ENCODE assay signal across 8 cellular contexts in genomic region chr4:82284475-82284857, GRCh38.
DNase-seq lines count a peak whose midpoint lies in the region; ATAC-seq, FAIRE-seq and TF ChIP-seq lines count a peak whose summit lies in the region.

No MANE protein-coding gene starts in this region.

- no peaks in the 10 kb centered on the region for H3K4me1 ChIP-seq in SJSA1 (replicated peaks)
- H3K4me1 ChIP-seq in fibroblast of lung (ENCODE audit: control insufficient read depth, extremely low read depth, insufficient read depth, low read length), result no peaks in the 10 kb centered on the region
- no peaks in the 10 kb centered on the region for H3K4me1 ChIP-seq in psoas muscle

- peak overlapping the region; percentile 67 for H3K4me2 ChIP-seq in fibroblast of lung (ENCODE audit: extremely low read depth, insufficient read depth, low read length)

- TF ChIP-seq CTCF in GM12865 (IDR thresholded peaks at IDR 0.05; ENCODE audit: insufficient read depth, low read depth, low read length, missing control alignments) (no peak), fibroblast of lung (conservative IDR thresholded peaks at IDR 0.05 in 1 of 2, IDR thresholded peaks at IDR 0.05 in 1 of 2; ENCODE audit: low read depth in 1 of 2, low read length in 2 of 2) (no peak), psoas muscle (IDR thresholded peaks at IDR 0.05) (no peak)

- intact Hi-C loops in psoas muscle (cut with DNase I), result loop anchor here (10.0 kb wide), 1 partner anchor 150 kb away; the partner anchor contains the start of genes ENOPH1 (in 2 of the 2) and HNRNPDL (in 2 of the 2)

- H3K36me3 ChIP-seq in SJSA1, result no peaks in the 10 kb centered on the region
- H3K36me3 ChIP-seq in fibroblast of lung (ENCODE audit: control insufficient read depth, insufficient read depth, low read length), result no peaks in the 10 kb centered on the region
- no peaks in the 10 kb centered on the region for H3K36me3 ChIP-seq in psoas muscle (ENCODE audit: insufficient read depth in 1 of 2, low read depth in 1 of 2)

- H3K4me3 ChIP-seq in GM12865 (ENCODE audit: low read depth, low read length) (peak overlapping the region; percentile 19), SJSA1 (peak overlapping the region; percentile 27), fibroblast of lung (replicated peaks in 1 of 4; ENCODE audit: control extremely low read depth in 1 of 4, insufficient read depth in 1 of 4, low read depth in 3 of 4, low read length in 4 of 4) (peak overlapping the region; percentile 8 to 68 (median 33)), psoas muscle (peak overlapping the region; percentile 68)

- WGBS in psoas muscle, 3 donors, result 3 to 5% (median 5%) methylated on average over 9 of the region's 9 CpGs

- H3K27ac ChIP-seq in SJSA1 (no peak overlapping the region), fibroblast of lung (ENCODE audit: insufficient read depth, low read length) (no peak overlapping the region), psoas muscle (peak overlapping the region; percentile 71)

- no peaks in the 10 kb centered on the region for H3K79me2 ChIP-seq in fibroblast of lung (ENCODE audit: control insufficient read depth, insufficient read depth, low read length)

- DNase-seq in GM12865 (ENCODE audit: low read depth) (no peak), SJSA1 (ENCODE audit: low read depth in 1 of 2, low spot score in 2 of 2) (no peak), fibroblast of lung (ENCODE audit: low read depth in 2 of 2) (peak; percentile 4 to 30), psoas muscle (no peak), D341Med (ENCODE audit: low spot score) (no peak), GM12891 (ENCODE audit: insufficient read length, low spot score) (no peak), GM19238 (ENCODE audit: insufficient read length, low spot score) (no peak), NCI-H524 treated with DMSO at 0.1 percent for 48 hours (lab: John Stamatoyannopoulos, UW) (no peak)

- H3K9me3 ChIP-seq in SJSA1 (replicated peaks), result no peaks in the 10 kb centered on the region
- H3K9me3 ChIP-seq in fibroblast of lung (ENCODE audit: control insufficient read depth, insufficient read depth, low read depth, low read length), result no peaks in the 10 kb centered on the region
- H3K9me3 ChIP-seq in psoas muscle, result no peaks in the 10 kb centered on the region

- no peak overlapping the region for H3K9ac ChIP-seq in fibroblast of lung (ENCODE audit: insufficient read depth, low read length)

- FAIRE-seq in GM12891 (lab: Jason Lieb, UNC), result no peak

- H2AFZ ChIP-seq in fibroblast of lung (ENCODE audit: low read length), result peak overlapping the region; percentile 78

- TF ChIP-seq POLR2A in GM12891 (IDR thresholded peaks at IDR 0.05; ENCODE audit: low read depth, low read length), result no peak

- no peak for ATAC-seq in psoas muscle

- H3K27me3 ChIP-seq in SJSA1 (replicated peaks), result no peaks in the 10 kb centered on the region; the same call in 1 of the 2 replicates
- H3K27me3 ChIP-seq in fibroblast of lung (ENCODE audit: control insufficient read depth, insufficient read depth, low read length), result no peaks in the 10 kb centered on the region
- no peaks in the 10 kb centered on the region for H3K27me3 ChIP-seq in psoas muscle (ENCODE audit: insufficient read depth in 3 of 3, low read length in 2 of 3)

- H4K20me1 ChIP-seq in fibroblast of lung (ENCODE audit: control insufficient read depth, extremely low read depth, insufficient read depth, low read length), result no peaks in the 10 kb centered on the region

TF ChIP-seq in GM12891, 5 proteins besides CTCF, POLR2A, EP300 and RAD21:
- TF ChIP-seq POU2F2 (IDR thresholded peaks at IDR 0.05; ENCODE audit: low read depth, low read length) (no peak), PAX5 (IDR thresholded peaks at IDR 0.05; ENCODE audit: insufficient read depth, low read length, severe bottlenecking) (no peak), POLR2AphosphoS5 (IDR thresholded peaks at IDR 0.05; ENCODE audit: low read depth, low read length) (no peak), TAF1 (IDR thresholded peaks at IDR 0.05; ENCODE audit: low read depth, low read length) (no peak), SPI1 (IDR thresholded peaks at IDR 0.05; ENCODE audit: low read depth, low read length) (no peak)
TF ChIP-seq in GM12891: peak in this region for 0.

Comparison
In these comparisons a context has a peak if more than half of its experiments do, and no peak if none do; other contexts are left out.
1. DNase-seq: peak in fibroblast of lung (2 of 2); none in GM12865 (single experiment), SJSA1 (0 of 2), psoas muscle (0 of 2), D341Med (single experiment), GM12891 (single experiment), GM19238 (single experiment) and NCI-H524 treated with DMSO at 0.1 percent for 48 hours (single experiment).
2. Peak in every context shown above with its lines, with median percentiles within 50 percentile points of each other: H3K4me3 ChIP-seq.